Comparison of ENCODE assay signal across 8 cellular contexts in the genomic region with DNA sequence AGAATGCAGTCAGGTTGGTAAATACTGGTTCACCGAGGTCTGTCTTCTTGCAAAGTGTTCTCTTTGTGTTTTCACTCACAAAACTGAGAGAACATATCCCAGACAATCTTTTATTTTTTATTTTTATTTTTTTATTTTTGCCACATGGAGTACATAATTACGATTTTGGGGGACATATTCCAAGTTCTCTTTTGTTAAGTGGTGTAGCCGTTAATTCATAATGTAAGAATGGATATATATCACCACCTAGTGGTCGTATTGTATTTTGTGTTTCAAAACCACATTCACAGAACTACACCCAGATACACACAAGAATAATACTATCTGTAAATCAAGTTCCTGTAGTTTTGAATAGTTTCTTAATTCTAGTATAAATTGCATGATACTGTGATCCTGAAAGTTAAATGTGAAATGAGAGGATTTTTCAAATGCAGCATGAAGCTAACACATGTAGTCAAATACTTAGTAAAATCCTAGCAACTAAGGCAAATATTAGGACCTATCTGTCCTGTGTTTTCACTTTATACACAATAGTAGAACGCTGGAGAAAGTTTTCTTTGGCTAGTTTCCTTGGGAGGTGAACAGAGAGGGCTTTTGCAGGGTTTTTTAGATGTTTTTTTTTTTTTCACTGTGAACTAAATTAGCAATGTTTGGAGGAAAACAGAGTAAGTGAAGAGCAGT.
DNase-seq lines count a peak whose midpoint lies in the region; ATAC-seq, FAIRE-seq and TF ChIP-seq lines count a peak whose summit lies in the region.

No MANE protein-coding gene starts in this region.

- POLR2A ChIA-PET in BJ (lab: Charles Lee) = no interaction called here

- no peak for TF ChIP-seq EP300 in sigmoid colon (IDR thresholded peaks at IDR 0.05)

- peak; percentile 98 for FAIRE-seq in frontal cortex (lab: Jason Lieb, UNC)

- intact Hi-C loops in sigmoid colon (cut with DNase I) = loop anchor here (5.0 kb wide), 2 partner anchors 92 to 922 kb away; a partner anchor contains a TSS

- no peaks in the 10 kb centered on the region for H3K4me1 ChIP-seq in sigmoid colon

- no peak overlapping the region for H3K4me3 ChIP-seq in BJ (ENCODE audit: low read depth, low read length)
- no peak overlapping the region for H3K4me3 ChIP-seq in sigmoid colon

- H3K27me3 ChIP-seq in BJ (ENCODE audit: control insufficient read depth, insufficient read depth, low read length) (no peaks in the 10 kb centered on the region), sigmoid colon (no peaks in the 10 kb centered on the region)

- no peak for TF ChIP-seq POLR2A in sigmoid colon (IDR thresholded peaks at IDR 0.05)

- H3K36me3 ChIP-seq in BJ (ENCODE audit: control insufficient read depth, insufficient read depth, low read length) (no peaks in the 10 kb centered on the region), sigmoid colon (no peaks in the 10 kb centered on the region)

- DNase-seq in BJ (ENCODE audit: low read depth) = no peak
- peak; percentile 61 for DNase-seq in LHCN-M2 (ENCODE audit: low read depth)
- peak; percentile 29 for DNase-seq in SKM-1 treated with dmso at 0.1 percent for 144 hours (lab: John Stamatoyannopoulos, UW; ENCODE audit: unreplicated experiment)
- peak in 1 of 2 donors; percentile 8 for DNase-seq in frontal cortex (ENCODE audit: low spot score in 2 of 2)
- DNase-seq in sigmoid colon = no peak
- no peak for DNase-seq in activated effector memory CD4-positive, alpha-beta T cell treated with Interleukin-2 at 50 U/mL for 16 hours

- CTCF ChIA-PET in BJ (lab: Yijun Ruan, JAX) = interaction anchor here (0.8 to 2.9 kb wide), 6 partner anchors 11 to 1214 kb away, joined by 3 to 14 read pairs (median 4); no protein-coding TSS in a partner anchor

- TF ChIP-seq CTCF in BJ (IDR thresholded peaks at IDR 0.05; ENCODE audit: insufficient read depth, low read depth, low read length) = peak; percentile 40
- peak; percentile 25 to 69 (median 50) for TF ChIP-seq CTCF in sigmoid colon (IDR thresholded peaks at IDR 0.05)

- WGBS in sigmoid colon, 2 donors = 13 to 24% methylated on average over 5 of the region's 5 CpGs

- H3K9me3 ChIP-seq in sigmoid colon = no peaks in the 10 kb centered on the region

- ATAC-seq in GM19035 (IDR thresholded peaks at IDR 0.05; ENCODE audit: unreplicated experiment) = peak; percentile 82
- no peak for ATAC-seq in HG03196 (IDR thresholded peaks at IDR 0.05; ENCODE audit: unreplicated experiment)

- peak overlapping the region in 1 of 4 donors; percentile 40 for H3K27ac ChIP-seq in sigmoid colon

Comparison
In these comparisons a context has a peak if more than half of its experiments do, and no peak if none do; other contexts are left out.
1. DNase-seq: peak in LHCN-M2 (single experiment) and SKM-1 treated with dmso at 0.1 percent for 144 hours (single experiment); none in BJ (single experiment), sigmoid colon (single experiment) and activated effector memory CD4-positive, alpha-beta T cell treated with Interleukin-2 at 50 U/mL for 16 hours (single experiment).